15 cellular contexts compared by ENCODE assay signal in the genomic region with DNA sequence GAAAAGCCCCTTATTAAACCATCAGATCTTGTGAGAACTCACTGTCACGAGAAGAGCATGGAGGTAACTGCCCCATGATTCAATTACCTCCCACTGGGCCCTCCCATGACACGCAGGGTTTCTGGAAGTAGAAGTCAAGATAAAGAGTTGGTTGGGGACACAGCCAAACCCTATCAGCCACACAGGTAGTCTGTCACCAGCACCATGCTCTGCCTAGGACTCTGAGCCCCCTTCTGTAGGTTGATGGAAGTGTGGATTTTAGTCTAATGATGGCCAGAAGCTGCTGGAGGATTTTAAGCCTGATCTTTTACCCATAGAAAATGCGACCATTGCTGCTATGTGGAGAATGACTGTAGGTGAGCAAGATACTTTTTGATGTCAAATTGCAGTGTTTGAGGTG.
DNase-seq lines count a peak whose midpoint lies in the region; ATAC-seq, FAIRE-seq and TF ChIP-seq lines count a peak whose summit lies in the region.
"Had no signal": no experiment of that assay in that cellular context is flagged by ENCODE, and none has a peak within 500 bp of the region (broad histone marks: within the 10 kb centered on the region; RNA-seq: fewer than 3 reads in every experiment).

No MANE protein-coding gene starts in this region.

- no peak for TF ChIP-seq CTCF in activated CD8-positive, alpha-beta T cell treated with anti-CD3 and anti-CD28 coated beads for 36 hours (IDR thresholded peaks at IDR 0.05)

- H3K36me3 ChIP-seq in small intestine (ENCODE audit: control insufficient read depth in 2 of 2, insufficient read depth in 2 of 2, low read length in 2 of 2), result peaks cover 2 to 4% of the 10 kb centered on the region in 2 donors
- H3K36me3 ChIP-seq: transverse colon had no signal

- no peak overlapping the region for H3K4me3 Mint-ChIP-seq in activated CD4-positive, alpha-beta T cell treated with anti-CD3 and anti-CD28 coated beads, Interleukin-2, amount 10 ng/mL, durations not matched to agents 7 days and 5 days
- H3K4me3 Mint-ChIP-seq in activated CD8-positive, alpha-beta T cell treated with anti-CD3 and anti-CD28 coated beads for 36 hours, result no peak overlapping the region

- peak overlapping the region; percentile 58 for H3K27ac Mint-ChIP-seq in activated CD4-positive, alpha-beta T cell treated with anti-CD3 and anti-CD28 coated beads, Interleukin-2, amount 10 ng/mL, durations not matched to agents 7 days and 5 days
- peak overlapping the region; percentile 70 for H3K27ac Mint-ChIP-seq in activated CD8-positive, alpha-beta T cell treated with anti-CD3 and anti-CD28 coated beads for 36 hours

- 89 to 94% (median 92%) methylated on average over 3 of the region's 3 CpGs for WGBS in small intestine, 3 donors

- peaks cover 75% of the 10 kb centered on the region for H3K4me1 Mint-ChIP-seq in activated CD4-positive, alpha-beta T cell treated with anti-CD3 and anti-CD28 coated beads, Interleukin-2, amount 10 ng/mL, durations not matched to agents 7 days and 5 days
- peaks cover 61% of the 10 kb centered on the region for H3K4me1 Mint-ChIP-seq in activated CD8-positive, alpha-beta T cell treated with anti-CD3 and anti-CD28 coated beads for 36 hours (ENCODE audit: low read depth)

- no peak for DNase-seq in activated CD4-positive, alpha-beta T cell treated with anti-CD3 and anti-CD28 coated beads, Interleukin-2, amount 10 ng/mL, durations not matched to agents 7 days and 5 days
- no peak for DNase-seq in activated CD4-positive, alpha-beta T cell treated with anti-CD3 and anti-CD28 coated beads, Interleukin-2, amount 50 U/mL, for 48 hours
- DNase-seq in activated CD8-positive, alpha-beta T cell treated with anti-CD3 and anti-CD28 coated beads for 36 hours, result no peak
- DNase-seq in epithelial cell of prostate (ENCODE audit: low read depth, low spot score) (no peak), substantia nigra (lab: John Stamatoyannopoulos, UW) (no peak), SW480 (ENCODE audit: low spot score) (no peak), small intestine (no peak)
- DNase-seq: dermis blood vessel endothelial cell, kidney glomerular epithelial cell, NCI-H187 treated with DMSO at 0.1 percent for 48 hours, transverse colon had no signal

- H3K4me3 ChIP-seq in small intestine (ENCODE audit: low read depth in 1 of 2, low read length in 2 of 2), result no peak overlapping the region
- H3K4me3 ChIP-seq: transverse colon had no signal

- intact Hi-C loops in activated CD8-positive, alpha-beta T cell treated with anti-CD3 and anti-CD28 coated beads for 36 hours (cut with micrococcal nuclease), result no loop called here

- no peaks in the 10 kb centered on the region for H3K27me3 Mint-ChIP-seq in activated CD4-positive, alpha-beta T cell treated with anti-CD3 and anti-CD28 coated beads, Interleukin-2, amount 10 ng/mL, durations not matched to agents 7 days and 5 days
- no peaks in the 10 kb centered on the region for H3K27me3 Mint-ChIP-seq in activated CD8-positive, alpha-beta T cell treated with anti-CD3 and anti-CD28 coated beads for 36 hours

- H3K36me3 Mint-ChIP-seq in activated CD4-positive, alpha-beta T cell treated with anti-CD3 and anti-CD28 coated beads, Interleukin-2, amount 10 ng/mL, durations not matched to agents 7 days and 5 days (ENCODE audit: low read depth), result peaks cover 81% of the 10 kb centered on the region
- H3K36me3 Mint-ChIP-seq in activated CD8-positive, alpha-beta T cell treated with anti-CD3 and anti-CD28 coated beads for 36 hours (ENCODE audit: low read depth), result peaks cover 55% of the 10 kb centered on the region

- POLR2A ChIA-PET in activated CD4-positive, alpha-beta T cell treated with anti-CD3 and anti-CD28 coated beads, Interleukin-2, amount 10 ng/mL, durations not matched to agents 7 days and 5 days (lab: Charles Lee), result no interaction called here
- POLR2A ChIA-PET in activated CD8-positive, alpha-beta T cell treated with anti-CD3 and anti-CD28 coated beads for 36 hours (lab: Charles Lee), result interaction anchor here (1.1 to 3.0 kb wide), 3 partner anchors 9 to 97 kb away, joined by 3 to 10 read pairs (median 3); no protein-coding TSS in a partner anchor

- peak overlapping the region; percentile 69 for H3K27ac ChIP-seq in epithelial cell of prostate
- H3K27ac ChIP-seq in substantia nigra (ENCODE audit: low read depth, low read length, poor library complexity, severe bottlenecking), result peak overlapping the region; percentile 24
- H3K27ac ChIP-seq in small intestine (ENCODE audit: low read depth in 1 of 2, low read length in 1 of 2), result peak overlapping the region in 1 of 2 donors; percentile 82
- H3K27ac ChIP-seq: KMS-11 had no signal

- CTCF ChIA-PET in activated CD4-positive, alpha-beta T cell treated with anti-CD3 and anti-CD28 coated beads, Interleukin-2, amount 10 ng/mL, durations not matched to agents 7 days and 5 days (lab: Charles Lee), result interaction anchor here (0.6 to 3.3 kb wide), 2 partner anchors 12 to 67 kb away, joined by 3 to 12 read pairs; no protein-coding TSS in a partner anchor
- CTCF ChIA-PET in activated CD8-positive, alpha-beta T cell treated with anti-CD3 and anti-CD28 coated beads for 36 hours (lab: Charles Lee), result no interaction called here

- H3K9me3 ChIP-seq in small intestine (ENCODE audit: control insufficient read depth, low read depth), result no peaks in the 10 kb centered on the region
- H3K9me3 ChIP-seq: transverse colon had no signal

- ATAC-seq in activated CD8-positive, alpha-beta T cell treated with anti-CD3 and anti-CD28 coated beads for 36 hours, result no peak
- ATAC-seq in GM18517 (IDR thresholded peaks at IDR 0.05; ENCODE audit: unreplicated experiment), result no peak

- H3K27me3 ChIP-seq in small intestine (ENCODE audit: control insufficient read depth in 2 of 2, insufficient read depth in 2 of 2, low read length in 2 of 2), result no peaks in the 10 kb centered on the region
- H3K27me3 ChIP-seq: transverse colon had no signal

- peaks cover 0 to 13% of the 10 kb centered on the region in 2 donors for H3K4me1 ChIP-seq in small intestine (ENCODE audit: control insufficient read depth in 2 of 2, insufficient read depth in 1 of 2, low read depth in 1 of 2, low read length in 1 of 2)

- H3K9me3 Mint-ChIP-seq in activated CD4-positive, alpha-beta T cell treated with anti-CD3 and anti-CD28 coated beads, Interleukin-2, amount 10 ng/mL, durations not matched to agents 7 days and 5 days, result peaks cover 17% of the 10 kb centered on the region
- peaks cover 12% of the 10 kb centered on the region for H3K9me3 Mint-ChIP-seq in activated CD8-positive, alpha-beta T cell treated with anti-CD3 and anti-CD28 coated beads for 36 hours

- FAIRE-seq in small intestine (lab: Jason Lieb, UNC), result no peak
- FAIRE-seq: A204.1, frontal cortex had no signal
